ENCODE assay signal across 1 cellular context in the genomic region with DNA sequence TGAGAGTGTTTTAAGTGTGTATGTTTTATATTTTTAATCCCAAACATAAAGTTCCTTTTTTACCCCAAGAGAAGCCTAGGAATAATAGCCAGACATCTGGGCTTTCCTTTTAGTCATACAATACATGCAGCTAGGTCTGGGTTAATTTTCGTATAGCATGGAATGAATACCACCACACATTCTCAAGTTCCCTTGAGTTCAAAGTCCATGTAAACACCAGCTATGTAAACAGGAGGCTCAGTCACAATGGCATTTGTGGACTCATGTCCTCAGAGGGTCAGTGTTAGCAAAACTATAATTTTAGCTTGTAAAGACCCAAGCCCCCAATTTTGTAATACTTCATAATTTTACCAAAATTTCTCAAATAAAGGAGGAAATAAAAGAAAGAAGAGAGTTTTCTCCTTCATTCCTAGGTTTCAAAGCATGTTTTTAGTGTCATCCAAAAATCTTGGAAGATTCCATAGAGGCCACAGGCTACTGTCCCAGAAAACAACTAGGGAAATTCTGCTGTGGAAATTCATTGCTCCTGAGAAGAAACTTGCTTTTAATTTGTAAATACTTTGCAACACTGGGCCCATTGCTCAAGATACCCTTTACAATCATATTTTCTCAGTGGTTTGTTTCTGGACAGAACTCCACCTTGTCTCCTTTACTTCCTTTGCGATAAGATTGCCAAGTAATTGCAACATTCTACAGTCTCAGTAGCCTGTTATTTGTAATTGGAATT.
TF ChIP-seq lines count a peak whose summit lies in the region.

No MANE protein-coding gene starts in this region.

TF ChIP-seq in GM23338, 12 proteins besides CTCF, POLR2A, EP300 and RAD21 (continued from another document):
- TF ChIP-seq, protein P1, sequence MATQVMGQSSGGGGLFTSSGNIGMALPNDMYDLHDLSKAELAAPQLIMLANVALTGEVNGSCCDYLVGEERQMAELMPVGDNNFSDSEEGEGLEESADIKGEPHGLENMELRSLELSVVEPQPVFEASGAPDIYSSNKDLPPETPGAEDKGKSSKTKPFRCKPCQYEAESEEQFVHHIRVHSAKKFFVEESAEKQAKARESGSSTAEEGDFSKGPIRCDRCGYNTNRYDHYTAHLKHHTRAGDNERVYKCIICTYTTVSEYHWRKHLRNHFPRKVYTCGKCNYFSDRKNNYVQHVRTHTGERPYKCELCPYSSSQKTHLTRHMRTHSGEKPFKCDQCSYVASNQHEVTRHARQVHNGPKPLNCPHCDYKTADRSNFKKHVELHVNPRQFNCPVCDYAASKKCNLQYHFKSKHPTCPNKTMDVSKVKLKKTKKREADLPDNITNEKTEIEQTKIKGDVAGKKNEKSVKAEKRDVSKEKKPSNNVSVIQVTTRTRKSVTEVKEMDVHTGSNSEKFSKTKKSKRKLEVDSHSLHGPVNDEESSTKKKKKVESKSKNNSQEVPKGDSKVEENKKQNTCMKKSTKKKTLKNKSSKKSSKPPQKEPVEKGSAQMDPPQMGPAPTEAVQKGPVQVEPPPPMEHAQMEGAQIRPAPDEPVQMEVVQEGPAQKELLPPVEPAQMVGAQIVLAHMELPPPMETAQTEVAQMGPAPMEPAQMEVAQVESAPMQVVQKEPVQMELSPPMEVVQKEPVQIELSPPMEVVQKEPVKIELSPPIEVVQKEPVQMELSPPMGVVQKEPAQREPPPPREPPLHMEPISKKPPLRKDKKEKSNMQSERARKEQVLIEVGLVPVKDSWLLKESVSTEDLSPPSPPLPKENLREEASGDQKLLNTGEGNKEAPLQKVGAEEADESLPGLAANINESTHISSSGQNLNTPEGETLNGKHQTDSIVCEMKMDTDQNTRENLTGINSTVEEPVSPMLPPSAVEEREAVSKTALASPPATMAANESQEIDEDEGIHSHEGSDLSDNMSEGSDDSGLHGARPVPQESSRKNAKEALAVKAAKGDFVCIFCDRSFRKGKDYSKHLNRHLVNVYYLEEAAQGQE (IDR thresholded peaks at IDR 0.05; ENCODE audit: unreplicated experiment): no peak
- TF ChIP-seq, protein P2, sequence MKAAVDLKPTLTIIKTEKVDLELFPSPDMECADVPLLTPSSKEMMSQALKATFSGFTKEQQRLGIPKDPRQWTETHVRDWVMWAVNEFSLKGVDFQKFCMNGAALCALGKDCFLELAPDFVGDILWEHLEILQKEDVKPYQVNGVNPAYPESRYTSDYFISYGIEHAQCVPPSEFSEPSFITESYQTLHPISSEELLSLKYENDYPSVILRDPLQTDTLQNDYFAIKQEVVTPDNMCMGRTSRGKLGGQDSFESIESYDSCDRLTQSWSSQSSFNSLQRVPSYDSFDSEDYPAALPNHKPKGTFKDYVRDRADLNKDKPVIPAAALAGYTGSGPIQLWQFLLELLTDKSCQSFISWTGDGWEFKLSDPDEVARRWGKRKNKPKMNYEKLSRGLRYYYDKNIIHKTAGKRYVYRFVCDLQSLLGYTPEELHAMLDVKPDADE (IDR thresholded peaks at IDR 0.05): no peak
- TF ChIP-seq NANOG (IDR thresholded peaks at IDR 0.05; ENCODE audit: borderline replicate concordance) (no peak), ZNF114 (CRISPR knock-in tag; IDR thresholded peaks at IDR 0.05) (no peak)
